1 cellular context compared by ENCODE assay signal in genomic region chr11:61011239-61011870, GRCh38.
TF ChIP-seq lines count a peak whose summit lies in the region.

No MANE protein-coding gene starts in this region.

TF ChIP-seq in HEK293T, 16 proteins besides CTCF, POLR2A, EP300 and RAD21 (continued from another document):
- TF ChIP-seq BHLHE40 (IDR thresholded peaks at IDR 0.05; ENCODE audit: borderline replicate concordance): no peak
- no peak for TF ChIP-seq HDGF (IDR thresholded peaks at IDR 0.05; ENCODE audit: borderline replicate concordance)
